In genomic region chr2:239196474-239197021, GRCh38 we compare ENCODE assay signal across 18 cellular contexts.
DNase-seq lines count a peak whose midpoint lies in the region; ATAC-seq and TF ChIP-seq lines count a peak whose summit lies in the region.
"Had no signal": no experiment of that assay in that cellular context is flagged by ENCODE, and none has a peak within 500 bp of the region (broad histone marks: within the 10 kb centered on the region; RNA-seq: fewer than 3 reads in every experiment).

No MANE protein-coding gene starts in this region.

- H3K23ac ChIP-seq in neuronal stem cell (ENCODE audit: low read depth, low read length, poor library complexity) = no peak overlapping the region

- no peaks in the 10 kb centered on the region for H3K9me3 ChIP-seq in RWPE2 (ENCODE audit: severe bottlenecking)
- no peaks in the 10 kb centered on the region for H3K9me3 ChIP-seq in neuronal stem cell (replicated peaks in 1 of 2; ENCODE audit: control insufficient read depth in 2 of 2, insufficient read depth in 1 of 2, low read depth in 1 of 2, low read length in 2 of 2)
- no peaks in the 10 kb centered on the region for H3K9me3 ChIP-seq in tibial artery
- H3K9me3 ChIP-seq: Peyer's patch had no signal

- no peak overlapping the region for H2AFZ ChIP-seq in neuronal stem cell (ENCODE audit: low read length)
- H2AFZ ChIP-seq: hepatocyte had no signal

- H3K18ac ChIP-seq in neuronal stem cell (ENCODE audit: low read length) = peak overlapping the region; percentile 49

- H4K8ac ChIP-seq in neuronal stem cell (ENCODE audit: low read depth, low read length) = no peak overlapping the region

- no peak overlapping the region for H2AK5ac ChIP-seq in neuronal stem cell (ENCODE audit: low read depth, low read length)

- H3K27ac ChIP-seq in RWPE2 (ENCODE audit: poor library complexity, severe bottlenecking) = no peak overlapping the region
- H3K27ac ChIP-seq in coronary artery = peak overlapping the region in 1 of 2 donors; percentile 13
- H3K27ac ChIP-seq in neuronal stem cell (replicated peaks; ENCODE audit: low read length) = no peak overlapping the region
- H3K27ac ChIP-seq in tibial artery = no peak overlapping the region
- H3K27ac ChIP-seq: hepatocyte, Peyer's patch had no signal

- DNase-seq in RWPE2 (ENCODE audit: low spot score) = peak; percentile 49
- DNase-seq in coronary artery (ENCODE audit: low spot score) = peak; percentile 64
- no peak for DNase-seq in neuronal stem cell (ENCODE audit: low spot score)
- peak; percentile 14 to 61 for DNase-seq in tibial artery
- no peak for DNase-seq in SHP77 treated with DMSO at 0.1 percent for 48 hours (lab: John Stamatoyannopoulos, UW)
- DNase-seq in DMS53 (lab: John Stamatoyannopoulos, UW) = no peak
- DNase-seq in MV-4-11 (lab: John Stamatoyannopoulos, UW) = no peak
- DNase-seq: activated effector memory CD4-positive, alpha-beta T cell treated with Interleukin-2 at 50 U/mL for 16 hours; amniotic stem cell; cerebellar nuclear complex; naive thymus-derived CD4-positive, alpha-beta T cell; NCI-H2029; NCI-H345; stimulated activated CD4-positive, alpha-beta T cell treated with anti-CD3 and anti-CD28 coated beads, Interleukin-4, amount 100 ng/mL, for 4 hours; T-helper 9 cell had no signal

- no peak overlapping the region for H2BK5ac ChIP-seq in neuronal stem cell (ENCODE audit: low read length)

- TF ChIP-seq CTCF in RWPE2 (IDR thresholded peaks at IDR 0.05; ENCODE audit: poor library complexity, severe bottlenecking) (no peak), coronary artery (IDR thresholded peaks at IDR 0.05) (no peak), tibial artery (IDR thresholded peaks at IDR 0.05) (no peak)

- no peak overlapping the region for H2BK15ac ChIP-seq in neuronal stem cell (ENCODE audit: low read length)

- no peaks in the 10 kb centered on the region for H3K27me3 ChIP-seq in RWPE2 (ENCODE audit: insufficient read depth, poor library complexity, severe bottlenecking)
- H3K27me3 ChIP-seq in neuronal stem cell (ENCODE audit: control insufficient read depth in 3 of 3, insufficient read depth in 3 of 3, low read depth in 1 of 3, low read length in 3 of 3) = no peaks in the 10 kb centered on the region
- no peaks in the 10 kb centered on the region for H3K27me3 ChIP-seq in tibial artery
- H3K27me3 ChIP-seq: hepatocyte, Peyer's patch had no signal

- H3K4me2 ChIP-seq in neuronal stem cell (ENCODE audit: insufficient read depth, low read length, poor library complexity, severe bottlenecking) = no peak overlapping the region
- H3K4me2 ChIP-seq: hepatocyte had no signal

- H2BK12ac ChIP-seq in neuronal stem cell (ENCODE audit: low read length) = peak overlapping the region; percentile 66

- H3K79me1 ChIP-seq in neuronal stem cell (ENCODE audit: low read depth, low read length) = peaks cover 3% of the 10 kb centered on the region

- ATAC-seq in RWPE2 (ENCODE audit: low read depth) (no peak), GM21528 (IDR thresholded peaks at IDR 0.05; ENCODE audit: low FRiP score, unreplicated experiment) (no peak)
- ATAC-seq: naive thymus-derived CD4-positive, alpha-beta T cell had no signal

- H3K36me3 ChIP-seq in RWPE2 (ENCODE audit: low read depth) = no peaks in the 10 kb centered on the region
- H3K36me3 ChIP-seq in neuronal stem cell (replicated peaks in 1 of 2; ENCODE audit: control insufficient read depth in 2 of 2, insufficient read depth in 2 of 2, low read length in 2 of 2) = peaks cover 0 to 18% of the 10 kb centered on the region in 2 donors
- H3K36me3 ChIP-seq in tibial artery = peaks cover 0 to 15% (median 4%) of the 10 kb centered on the region in 3 donors

- no peak overlapping the region for H3K4ac ChIP-seq in neuronal stem cell (ENCODE audit: low read length)

- intact Hi-C loops in tibial artery (cut with DNase I; ENCODE audit: low total_unique reads) = no loop called here

- WGBS in neuronal stem cell (ENCODE audit: extremely low coverage in 2 of 2, insufficient read length in 2 of 2, insufficient replicate concordance in 1 of 2), 2 donors = no CpG with 5 or more reads among the region's 17 CpGs

- H3K4me1 ChIP-seq in RWPE2 (ENCODE audit: insufficient read depth, poor library complexity, severe bottlenecking) (no peaks in the 10 kb centered on the region), neuronal stem cell (ENCODE audit: control insufficient read depth in 2 of 2, insufficient read depth in 1 of 2, low read depth in 1 of 2, low read length in 2 of 2) (peaks cover 24 to 27% of the 10 kb centered on the region in 2 donors), tibial artery (peaks cover 0 to 11% (median 5%) of the 10 kb centered on the region in 4 donors)

- no peak overlapping the region for H3K14ac ChIP-seq in neuronal stem cell (ENCODE audit: low read length)

- H4K91ac ChIP-seq in neuronal stem cell (ENCODE audit: low read depth, low read length, poor library complexity) = no peak overlapping the region

- no peak overlapping the region for H3K4me3 ChIP-seq in RWPE2 (ENCODE audit: severe bottlenecking)
- no peak overlapping the region for H3K4me3 ChIP-seq in coronary artery
- no peak overlapping the region for H3K4me3 ChIP-seq in neuronal stem cell (ENCODE audit: low read length in 2 of 2)
- H3K4me3 ChIP-seq in tibial artery = no peak overlapping the region
- H3K4me3 ChIP-seq: hepatocyte, Peyer's patch had no signal

- H3K9ac ChIP-seq in neuronal stem cell (ENCODE audit: low read depth, low read length, poor library complexity) = no peak overlapping the region

- H2BK120ac ChIP-seq in neuronal stem cell (ENCODE audit: low read depth, low read length) = no peak overlapping the region

Comparison
In these comparisons a context has a peak if more than half of its experiments do, and no peak if none do; other contexts are left out.
1. DNase-seq: peak in RWPE2 (single experiment), coronary artery (single experiment) and tibial artery (2 of 2); none in neuronal stem cell (single experiment), SHP77 treated with DMSO at 0.1 percent for 48 hours (single experiment), DMS53 (single experiment) and MV-4-11 (single experiment).